8 cellular contexts compared by ENCODE assay signal in the genomic region with DNA sequence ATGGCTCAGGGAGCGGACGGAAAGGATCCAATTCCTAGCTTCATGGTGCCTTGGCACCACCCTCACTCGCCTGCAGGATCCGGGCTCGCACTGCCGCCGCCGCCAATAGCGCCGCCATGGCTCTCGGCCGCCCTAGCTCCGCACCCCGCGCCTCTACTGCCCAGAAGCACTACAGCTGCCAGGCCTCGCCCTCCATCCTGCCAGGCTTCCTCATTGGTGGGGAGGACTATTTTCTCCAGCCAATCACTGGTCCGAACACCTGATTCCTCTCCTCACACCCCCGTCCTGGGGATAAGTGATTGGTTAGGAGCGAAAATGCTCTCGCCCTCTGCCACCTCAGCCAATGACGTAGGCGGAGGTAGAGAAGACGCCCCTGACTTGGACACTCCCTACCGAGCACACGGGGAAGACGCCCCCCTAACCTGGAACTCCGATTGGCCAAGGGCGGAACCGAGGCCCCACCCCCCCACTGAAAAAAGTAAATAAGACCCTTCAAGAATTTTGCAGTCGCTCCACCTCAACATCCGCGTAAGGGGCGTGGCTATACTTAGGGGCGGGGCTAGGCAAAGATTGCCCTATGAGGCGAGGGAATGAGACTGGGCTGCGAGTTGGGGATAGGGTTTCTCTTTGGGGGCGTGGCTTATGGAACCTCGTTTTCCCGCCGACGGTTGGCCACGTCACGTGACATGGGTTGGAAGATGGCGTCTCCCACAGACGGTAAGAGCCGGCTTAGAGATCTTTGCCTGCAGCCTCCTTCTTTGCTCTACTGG. TPM values are rescaled to one million over a fixed set of nuclear protein-coding genes. Genes with fewer than 3 reads are reported as not detected.
DNase-seq lines count a peak whose midpoint lies in the region; ATAC-seq and TF ChIP-seq lines count a peak whose summit lies in the region.

Gene ALDH6A1, minus strand, starts transcription at position 177 of the 770 bp plus-strand sequence. Its CDS starts 59 bp downstream, at position 118.
A gene with protein sequence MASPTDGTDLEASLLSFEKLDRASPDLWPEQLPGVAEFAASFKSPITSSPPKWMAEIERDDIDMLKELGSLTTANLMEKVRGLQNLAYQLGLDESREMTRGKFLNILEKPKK (plus strand): TSS at position 680 of the 770 bp plus-strand sequence. CDS start 19 bp downstream, at position 699.

- TF ChIP-seq CTCF in suprapubic skin (IDR thresholded peaks at IDR 0.05), result no peak

- no peaks in the 10 kb centered on the region for H3K9me3 Mint-ChIP-seq in activated naive CD4-positive, alpha-beta T cell treated with anti-CD3 and anti-CD28 coated beads, Interleukin-2, amount 50 U/mL, for 24 hours

- H3K4me1 Mint-ChIP-seq in activated naive CD4-positive, alpha-beta T cell treated with anti-CD3 and anti-CD28 coated beads, Interleukin-2, amount 50 U/mL, for 24 hours, result peaks cover 48% of the 10 kb centered on the region

- peak within 1 kb of the TSS; percentile 100 for H3K4me3 Mint-ChIP-seq in activated naive CD4-positive, alpha-beta T cell treated with anti-CD3 and anti-CD28 coated beads, Interleukin-2, amount 50 U/mL, for 24 hours

- peak; percentile 99 for DNase-seq in NCI-H1092 (lab: John Stamatoyannopoulos, UW)
- peak; percentile 100 for DNase-seq in globus pallidus (ENCODE audit: low spot score)
- DNase-seq in nucleus accumbens (lab: John Stamatoyannopoulos, UW), result peak; percentile 94 to 100 (median 100)
- peak; percentile 100 for DNase-seq in suprapubic skin (ENCODE audit: low spot score in 2 of 2)

- peak; percentile 93 for ATAC-seq in HG02610 (IDR thresholded peaks at IDR 0.05; ENCODE audit: unreplicated experiment)
- peak; percentile 97 for ATAC-seq in SK-N-SH treated with all-trans-retinoic acid at 6 μM for 48 hours

- H3K36me3 Mint-ChIP-seq in activated naive CD4-positive, alpha-beta T cell treated with anti-CD3 and anti-CD28 coated beads, Interleukin-2, amount 50 U/mL, for 24 hours, result peaks cover 1% of the 10 kb centered on the region

- H3K4me1 ChIP-seq in suprapubic skin, result peaks cover 27% of the 10 kb centered on the region

- 1% methylated on average over 26 of the region's 46 CpGs for WGBS in suprapubic skin

- peak within 1 kb of the TSS; percentile 99 for H3K27ac Mint-ChIP-seq in activated naive CD4-positive, alpha-beta T cell treated with anti-CD3 and anti-CD28 coated beads, Interleukin-2, amount 50 U/mL, for 24 hours

- H3K27me3 ChIP-seq in suprapubic skin, result no peaks in the 10 kb centered on the region

- H3K4me3 ChIP-seq in suprapubic skin, result peak within 1 kb of the TSS; percentile 87

- no peaks in the 10 kb centered on the region for H3K9me3 ChIP-seq in suprapubic skin

- H3K36me3 ChIP-seq in suprapubic skin, result no peaks in the 10 kb centered on the region

- H3K27ac ChIP-seq in suprapubic skin, result peak within 1 kb of the TSS; percentile 89

- peak; percentile 1 for TF ChIP-seq EP300 in suprapubic skin (IDR thresholded peaks at IDR 0.05)

- peak; percentile 68 for TF ChIP-seq POLR2A in GM10847 (IDR thresholded peaks at IDR 0.05; ENCODE audit: extremely low read depth, insufficient read length)
- TF ChIP-seq POLR2A in suprapubic skin (IDR thresholded peaks at IDR 0.05), result peak in 1 of 2 donors; percentile 73

- no peaks in the 10 kb centered on the region for H3K27me3 Mint-ChIP-seq in activated naive CD4-positive, alpha-beta T cell treated with anti-CD3 and anti-CD28 coated beads, Interleukin-2, amount 50 U/mL, for 24 hours

TF ChIP-seq in SK-N-SH treated with all-trans-retinoic acid at 6 μM for 48 hours, 23 proteins besides CTCF, POLR2A, EP300 and RAD21:
- no peak for TF ChIP-seq TCF4 (CRISPR knock-in tag; IDR thresholded peaks at IDR 0.05; ENCODE audit: borderline replicate concordance)
- 0 out of 2 replicates have a peak, but pooled peaks have one; percentile 15 for TF ChIP-seq ZFP30 (CRISPR knock-in tag; IDR thresholded peaks at IDR 0.05)
- no peak for TF ChIP-seq ISL1 (CRISPR knock-in tag; IDR thresholded peaks at IDR 0.05)
- TF ChIP-seq PPARA (CRISPR knock-in tag; IDR thresholded peaks at IDR 0.05; ENCODE audit: borderline replicate concordance), result no peak
- no peak for TF ChIP-seq PATZ1 (CRISPR knock-in tag; IDR thresholded peaks at IDR 0.05; ENCODE audit: borderline replicate concordance)

RNA-seq across cellular contexts. Expression of gene ALDH6A1, which starts in this region (rescaled TPM):
- 10 to 100 TPM; 14.7 to 25.7 (median 22.0) TPM for total RNA-seq in suprapubic skin

RNA-seq across cellular contexts. Expression of the second gene that starts in this region (rescaled TPM):
- 1 to 10 TPM; 3.9 to 7.4 (median 5.2) TPM for total RNA-seq in suprapubic skin

Comparison
In these comparisons a context has a peak if more than half of its experiments do, and no peak if none do; other contexts are left out.
1. Peak in every context shown above with its lines: DNase-seq, ATAC-seq, H3K4me3 ChIP-seq and H3K27ac ChIP-seq.